In genomic region chr10:132352462-132353308, GRCh38 we compare ENCODE assay signal across 8 cellular contexts. TPM values are rescaled to one million over a fixed set of nuclear protein-coding genes. Genes with fewer than 3 reads are reported as not detected.
DNase-seq lines count a peak whose midpoint lies in the region; ATAC-seq and TF ChIP-seq lines count a peak whose summit lies in the region.
"Not testable (repeated sequence)": the region's sequence is repeated elsewhere in the genome, so short reads cannot be mapped to it uniquely, and the experiment has no call there.

No MANE protein-coding gene starts in this region.

- H2BK5ac ChIP-seq in trophoblast cell (ENCODE audit: low read depth, low read length, poor library complexity), result not testable (repeated sequence)

- not testable (repeated sequence) for H3K4me3 ChIP-seq in OCI-LY3 (ENCODE audit: low read length); mammary epithelial cell (replicated peaks in 1 of 3; ENCODE audit: insufficient read depth in 1 of 3, low read depth in 2 of 3, low read length in 3 of 3); right cardiac atrium (ENCODE audit: low read length); trophoblast cell (ENCODE audit: low read depth, low read length)

- not testable (repeated sequence) for H3K4me2 ChIP-seq in OCI-LY3 (ENCODE audit: low read length); mammary epithelial cell (ENCODE audit: insufficient read depth, low read depth, low read length); trophoblast cell (ENCODE audit: low read length)

- H3K9me3 Mint-ChIP-seq in activated CD4-positive, alpha-beta memory T cell treated with anti-CD3 and anti-CD28 coated beads for 36 hours, result not testable (repeated sequence)

- not testable (repeated sequence) for H3K79me2 ChIP-seq in OCI-LY3 (ENCODE audit: low read length); mammary epithelial cell (ENCODE audit: insufficient read depth, low read length); trophoblast cell (ENCODE audit: control insufficient read depth, insufficient read depth, low read length, poor library complexity)

- not testable (repeated sequence) for H2BK120ac ChIP-seq in trophoblast cell (ENCODE audit: insufficient read depth, low read length, poor library complexity)

- H3K14ac ChIP-seq in trophoblast cell (ENCODE audit: low read length), result not testable (repeated sequence)

- not testable (repeated sequence) for H3K9me3 ChIP-seq in OCI-LY3 (ENCODE audit: insufficient read depth, low read length); mammary epithelial cell (replicated peaks; ENCODE audit: insufficient read depth, low read length); right cardiac atrium (ENCODE audit: control insufficient read depth, low read length); trophoblast cell (ENCODE audit: insufficient read depth, low read depth, low read length)

- H3K4ac ChIP-seq in trophoblast cell (ENCODE audit: low read depth, low read length), result not testable (repeated sequence)

- H2AK5ac ChIP-seq in trophoblast cell (ENCODE audit: low read length), result not testable (repeated sequence)

- not testable (repeated sequence) for BruUV-seq in mammary epithelial cell (replicated peaks; lab: Mats Ljungman, UMichigan)

- not testable (repeated sequence) for H3K27ac ChIP-seq in OCI-LY3 (ENCODE audit: low read length); mammary epithelial cell (ENCODE audit: insufficient read depth, low read depth, low read length); right cardiac atrium (ENCODE audit: low read length); trophoblast cell (ENCODE audit: low read depth, low read length)

- in situ Hi-C loops in mammary epithelial cell (cut with MboI; ENCODE audit: low sequenced_read_pairs in 2 of 2), result not testable (repeated sequence)

- not testable (repeated sequence) for H4K91ac ChIP-seq in trophoblast cell (ENCODE audit: low read depth, low read length)

- not testable (repeated sequence) for H3K79me1 ChIP-seq in trophoblast cell (ENCODE audit: low read length)

- intact Hi-C loops in activated CD4-positive, alpha-beta memory T cell treated with anti-CD3 and anti-CD28 coated beads for 36 hours (cut with micrococcal nuclease), result loop anchor here (1.0 kb wide), 1 partner anchor 129 kb away; no protein-coding TSS in a partner anchor
- intact Hi-C loops in mammary epithelial cell (cut with micrococcal nuclease) (loop anchor here (1.0 kb wide), 2 partner anchors 101 to 129 kb away; no protein-coding TSS in a partner anchor), right cardiac atrium (cut with DNase I) (loop anchor here in 1 of 4 donors (5.0 kb wide), 1 partner anchor 130 kb away; no protein-coding TSS in a partner anchor)

- DNase-seq in DMS114 treated with DMSO at 0.1 percent for 48 hours (lab: John Stamatoyannopoulos, UW; ENCODE audit: unreplicated experiment) (peak; percentile 18), right cardiac atrium (peak; percentile 75 to 91 (median 89)), trophoblast cell (peak; percentile 52 to 74)
- DNase-seq in activated CD4-positive, alpha-beta memory T cell treated with anti-CD3 and anti-CD28 coated beads for 36 hours, result peak; percentile 82
- DNase-seq in mammary epithelial cell, result not testable (repeated sequence)
- DNase-seq in stimulated activated naive CD8-positive, alpha-beta T cell treated with anti-CD3 and anti-CD28 coated beads, Interleukin-15, Interleukin-2, amounts not matched to agents 100 U/mL and 50 U/mL, for 24 hours, result peak; percentile 85

- not testable (repeated sequence) for H2AFZ ChIP-seq in OCI-LY3 (ENCODE audit: low read depth, low read length); mammary epithelial cell (ENCODE audit: low read depth, low read length); trophoblast cell (ENCODE audit: insufficient read depth, low read length, poor library complexity)

- ATAC-seq in HG03095 (IDR thresholded peaks at IDR 0.05; ENCODE audit: unreplicated experiment) (peak; percentile 54), right cardiac atrium (peak; percentile 52 to 73)
- ATAC-seq in stimulated activated naive CD8-positive, alpha-beta T cell treated with anti-CD3 and anti-CD28 coated beads, Interleukin-15, Interleukin-2, amounts not matched to agents 100 U/mL and 50 U/mL, for 24 hours, result peak; percentile 62

- H3K9ac ChIP-seq in OCI-LY3 (ENCODE audit: low read length); mammary epithelial cell (ENCODE audit: insufficient read depth, low read length); trophoblast cell (ENCODE audit: low read length): not testable (repeated sequence)

- CTCF ChIA-PET in activated CD4-positive, alpha-beta memory T cell treated with anti-CD3 and anti-CD28 coated beads for 36 hours (lab: Charles Lee), result interaction anchor here (0.6 to 1.6 kb wide), 10 partner anchors 10 to 453 kb away, joined by 3 to 9 read pairs (median 4); no protein-coding TSS in a partner anchor
- CTCF ChIA-PET in mammary epithelial cell (lab: Charles Lee; ENCODE audit: low non-redundant PET), result not testable (repeated sequence)

- POLR2A ChIA-PET in activated CD4-positive, alpha-beta memory T cell treated with anti-CD3 and anti-CD28 coated beads for 36 hours (lab: Charles Lee), result not testable (repeated sequence)

- not testable (repeated sequence) for H3K23ac ChIP-seq in trophoblast cell (ENCODE audit: low read length)

- not testable (repeated sequence) for H3K27ac Mint-ChIP-seq in activated CD4-positive, alpha-beta memory T cell treated with anti-CD3 and anti-CD28 coated beads for 36 hours

- not testable (repeated sequence) for H3K18ac ChIP-seq in trophoblast cell (ENCODE audit: low read length)

- H2BK12ac ChIP-seq in trophoblast cell (ENCODE audit: low read length), result not testable (repeated sequence)

- H3K27me3 ChIP-seq in OCI-LY3 (ENCODE audit: low read depth, low read length); mammary epithelial cell (ENCODE audit: insufficient read depth, low read length); right cardiac atrium (ENCODE audit: control insufficient read depth, insufficient read depth); trophoblast cell (ENCODE audit: insufficient read depth, low read length): not testable (repeated sequence)

- TF ChIP-seq CTCF in OCI-LY3 (IDR thresholded peaks at IDR 0.05; ENCODE audit: low read depth, low read length) (peak; percentile 41), mammary epithelial cell (conservative IDR thresholded peaks at IDR 0.05 in 1 of 2, IDR thresholded peaks at IDR 0.05 in 1 of 2; ENCODE audit: extremely low read depth in 1 of 2, insufficient read depth in 1 of 2, low read depth in 1 of 2, low read length in 2 of 2) (peak; percentile 68 to 82)

- not testable (repeated sequence) for H3K4me1 ChIP-seq in OCI-LY3 (ENCODE audit: low read length); mammary epithelial cell (ENCODE audit: insufficient read depth, low read length); right cardiac atrium (ENCODE audit: control insufficient read depth, insufficient read depth, low read length); trophoblast cell (ENCODE audit: control insufficient read depth in 1 of 2, insufficient read depth in 2 of 2, low read length in 2 of 2)

- not testable (repeated sequence) for H3K4me3 Mint-ChIP-seq in activated CD4-positive, alpha-beta memory T cell treated with anti-CD3 and anti-CD28 coated beads for 36 hours

- WGBS in mammary epithelial cell (ENCODE audit: low coverage, missing lambda C conversion rate), result 56% methylated on average over 25 of the region's 44 CpGs
- 55% methylated on average over 33 of the region's 44 CpGs for WGBS in right cardiac atrium
- no CpG with 5 or more reads among the region's 44 CpGs for WGBS in trophoblast cell (ENCODE audit: extremely low coverage, insufficient coverage, insufficient read length)

- not testable (repeated sequence) for H3K4me1 Mint-ChIP-seq in activated CD4-positive, alpha-beta memory T cell treated with anti-CD3 and anti-CD28 coated beads for 36 hours (ENCODE audit: low read depth)

- not testable (repeated sequence) for H4K12ac ChIP-seq in trophoblast cell (ENCODE audit: low read depth, low read length)

- H3K27me3 Mint-ChIP-seq in activated CD4-positive, alpha-beta memory T cell treated with anti-CD3 and anti-CD28 coated beads for 36 hours, result not testable (repeated sequence)

- H4K8ac ChIP-seq in trophoblast cell (ENCODE audit: low read depth, low read length), result not testable (repeated sequence)

- not testable (repeated sequence) for H3K36me3 ChIP-seq in OCI-LY3 (replicated peaks; ENCODE audit: low read depth, low read length); mammary epithelial cell (ENCODE audit: insufficient read depth, low read length); trophoblast cell (ENCODE audit: control insufficient read depth in 1 of 2, insufficient read depth in 2 of 2, low read length in 2 of 2)

- dilution Hi-C loops in mammary epithelial cell (cut with HindIII; ENCODE audit: low sequenced_read_pairs), result not testable (repeated sequence)

- not testable (repeated sequence) for H3K36me3 Mint-ChIP-seq in activated CD4-positive, alpha-beta memory T cell treated with anti-CD3 and anti-CD28 coated beads for 36 hours

- not testable (repeated sequence) for H4K20me1 ChIP-seq in OCI-LY3 (ENCODE audit: insufficient read depth, low read length); mammary epithelial cell (ENCODE audit: insufficient read depth, low read length)

RNA-seq across cellular contexts. Expression of gene LRRC27, which starts 20.7 kb away (rescaled TPM):
- 1 to 10 TPM; 2.5 to 2.8 TPM for total RNA-seq in activated CD4-positive, alpha-beta memory T cell treated with anti-CD3 and anti-CD28 coated beads for 36 hours
- total RNA-seq in mammary epithelial cell, result 1 to 10 TPM; 6.1 to 6.8 TPM
- polyA plus RNA-seq in mammary epithelial cell, result 2.0 TPM
- polyA minus RNA-seq in mammary epithelial cell, result 1.3 TPM
- 1 to 10 TPM; 3.7 to 9.3 (median 6.8) TPM for total RNA-seq in right cardiac atrium
- polyA plus RNA-seq in right cardiac atrium, result 5.4 TPM
- polyA plus RNA-seq in trophoblast cell (2013), result 4.4 and 4.9 TPM in 2 replicates

RNA-seq across cellular contexts. Expression of gene PWWP2B, which starts 44.3 kb away (rescaled TPM):
- 1 to 10 TPM; 3.0 to 3.1 TPM for total RNA-seq in activated CD4-positive, alpha-beta memory T cell treated with anti-CD3 and anti-CD28 coated beads for 36 hours
- total RNA-seq in mammary epithelial cell (10 to 100 TPM; 10.7 to 12.3 TPM), right cardiac atrium (10 to 100 TPM in 2 of 4 donors, 1 to 10 TPM in 2; 7.0 to 10.6 (median 9.6) TPM)
- polyA plus RNA-seq in mammary epithelial cell (4.3 TPM), right cardiac atrium (9.1 TPM)
- 2.8 TPM for polyA minus RNA-seq in mammary epithelial cell
- polyA plus RNA-seq in trophoblast cell (2013), result 57.0 and 60.9 TPM in 2 replicates

RNA-seq across cellular contexts. Expression of gene STK32C, which starts 44.9 kb away (rescaled TPM):
- total RNA-seq in activated CD4-positive, alpha-beta memory T cell treated with anti-CD3 and anti-CD28 coated beads for 36 hours, result 10 to 100 TPM; 14.8 to 16.1 TPM
- 1 to 10 TPM; 2.5 to 9.2 TPM for total RNA-seq in mammary epithelial cell
- 9.0 TPM for polyA plus RNA-seq in mammary epithelial cell
- polyA minus RNA-seq in mammary epithelial cell, result 0.36 TPM
- 1 to 10 TPM; 5.7 to 7.3 (median 6.7) TPM for total RNA-seq in right cardiac atrium
- 6.9 TPM for polyA plus RNA-seq in right cardiac atrium
- polyA plus RNA-seq in trophoblast cell (2013), result 3.3 and 3.8 TPM in 2 replicates
